In the genomic region with DNA sequence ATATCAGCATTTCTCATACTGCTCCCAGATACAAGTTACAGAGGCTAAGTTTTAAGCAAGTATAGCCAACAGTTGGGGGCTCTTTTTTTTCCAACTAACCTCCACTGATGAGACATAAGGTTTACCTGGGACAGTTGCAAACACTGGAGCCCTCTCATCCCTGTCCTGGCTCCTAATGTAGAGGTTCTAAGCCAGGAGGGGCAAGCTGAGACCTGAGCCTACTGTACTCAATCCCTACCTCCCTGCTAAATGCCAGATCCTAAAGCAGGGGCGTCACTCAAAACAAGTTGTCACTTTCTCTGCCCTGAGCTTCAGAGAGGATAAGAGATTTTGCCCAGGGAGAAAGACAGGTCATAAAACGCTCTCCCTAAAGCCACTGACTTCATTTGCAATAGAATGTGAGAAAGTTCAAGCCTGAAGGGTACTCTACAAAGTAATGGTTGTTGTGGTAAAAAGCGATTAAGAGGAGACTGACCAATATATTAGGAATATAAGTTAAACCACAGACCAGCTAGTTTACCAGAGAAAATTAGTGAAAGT, we compare ENCODE assay signal across 17 cellular contexts.
DNase-seq lines count a peak whose midpoint lies in the region; ATAC-seq, FAIRE-seq and TF ChIP-seq lines count a peak whose summit lies in the region.
"Had no signal": no experiment of that assay in that cellular context is flagged by ENCODE, and none has a peak within 500 bp of the region (broad histone marks: within the 10 kb centered on the region; RNA-seq: fewer than 3 reads in every experiment).

No MANE protein-coding gene starts in this region.

- no peak overlapping the region for H4K91ac ChIP-seq in H1 (replicated peaks; ENCODE audit: insufficient read length, low read length)
- no peak overlapping the region for H4K91ac ChIP-seq in neuronal stem cell (ENCODE audit: low read depth, low read length, poor library complexity)

- H3K4ac ChIP-seq in H1 (replicated peaks; ENCODE audit: insufficient read length, low read depth, low read length) (no peak overlapping the region), neuronal stem cell (ENCODE audit: low read length) (no peak overlapping the region)

- H2BK15ac ChIP-seq in H1 (ENCODE audit: low read length) (no peak overlapping the region), neuronal stem cell (ENCODE audit: low read length) (no peak overlapping the region)

- H3K79me2 ChIP-seq in GM23338 (replicated peaks; ENCODE audit: insufficient read depth), result no peaks in the 10 kb centered on the region
- no peaks in the 10 kb centered on the region for H3K79me2 ChIP-seq in H1 (ENCODE audit: control insufficient read depth in 1 of 2, insufficient read depth in 2 of 2, low read length in 2 of 2)

- H2AK5ac ChIP-seq in H1 (ENCODE audit: low read depth, low read length), result no peak overlapping the region
- H2AK5ac ChIP-seq in neuronal stem cell (ENCODE audit: low read depth, low read length), result no peak overlapping the region

- H2BK12ac ChIP-seq in H1 (ENCODE audit: low read depth, low read length) (no peak overlapping the region), neuronal stem cell (ENCODE audit: low read length) (no peak overlapping the region)

- H3K18ac ChIP-seq in H1 (ENCODE audit: extremely low read depth, low read length) (no peak overlapping the region), neuronal stem cell (ENCODE audit: low read length) (peak overlapping the region; percentile 44)

- H2AFZ ChIP-seq in GM23338 (peak overlapping the region; percentile 24; the same call in 1 of the 2 replicates), H1 (ENCODE audit: low read length) (peak overlapping the region; percentile 74), neuronal stem cell (ENCODE audit: low read length) (no peak overlapping the region)

- TF ChIP-seq POLR2A in H1 (IDR thresholded peaks at IDR 0.05; ENCODE audit: control extremely low read depth in 1 of 2, low read depth in 2 of 2, low read length in 2 of 2), result no peak

- TF ChIP-seq EP300 in H1 (IDR thresholded peaks at IDR 0.05; ENCODE audit: borderline replicate concordance in 1 of 2, low read depth in 2 of 2, low read length in 2 of 2), result no peak

- TF ChIP-seq CTCF in GM23338 (conservative IDR thresholded peaks at IDR 0.05; ENCODE audit: low read depth in 2 of 2) (no peak), H1 (IDR thresholded peaks at IDR 0.05; ENCODE audit: control extremely low read depth in 1 of 3, insufficient read depth in 1 of 3, low read depth in 1 of 3, low read length in 3 of 3) (no peak)

- H4K20me1 ChIP-seq in GM23338 (replicated peaks; ENCODE audit: insufficient read depth), result no peaks in the 10 kb centered on the region
- no peaks in the 10 kb centered on the region for H4K20me1 ChIP-seq in H1 (replicated peaks in 1 of 2; ENCODE audit: control insufficient read depth in 1 of 2, insufficient read depth in 2 of 2, low read length in 2 of 2)

- H2BK120ac ChIP-seq in H1 (replicated peaks; ENCODE audit: low read depth, low read length) (no peak overlapping the region), neuronal stem cell (ENCODE audit: low read depth, low read length) (no peak overlapping the region)

- CTCF ChIA-PET in H1 (lab: Charles Lee; ENCODE audit: partially characterized antibody), result interaction anchor here (0.9 to 1.2 kb wide), 2 partner anchors 8 to 124 kb away, joined by 3 read pairs; no protein-coding TSS in a partner anchor

- no peak for TF ChIP-seq RAD21 in H1 (IDR thresholded peaks at IDR 0.05 in 1 of 2, conservative IDR thresholded peaks at IDR 0.05 in 1 of 2; ENCODE audit: low read depth in 2 of 2, low read length in 2 of 2)

- H3K4me3 ChIP-seq in GM23338 (no peak overlapping the region), H1 (ENCODE audit: extremely low read depth in 1 of 4, insufficient read depth in 2 of 4, low read depth in 3 of 4, low read length in 4 of 4) (no peak overlapping the region), iPS-15b (ENCODE audit: low read depth, low read length) (no peak overlapping the region), neuronal stem cell (ENCODE audit: low read length in 2 of 2) (no peak overlapping the region)
- H3K4me3 ChIP-seq: GM12878 had no signal

- no peak overlapping the region for H3K23ac ChIP-seq in H1 (ENCODE audit: insufficient read length)
- H3K23ac ChIP-seq in neuronal stem cell (ENCODE audit: low read depth, low read length, poor library complexity), result no peak overlapping the region

- H3K9ac ChIP-seq in H1 (replicated peaks in 1 of 4; ENCODE audit: extremely low read depth in 1 of 4, low read depth in 3 of 4, low read length in 3 of 4) (no peak overlapping the region), iPS-15b (ENCODE audit: low read depth, low read length) (peak overlapping the region; percentile 27), neuronal stem cell (ENCODE audit: low read depth, low read length, poor library complexity) (no peak overlapping the region)

- no peak overlapping the region for H2BK20ac ChIP-seq in H1 (ENCODE audit: low read length)

- H3K56ac ChIP-seq in H1 (replicated peaks; ENCODE audit: insufficient read length, low read depth, low read length), result no peak overlapping the region

- H2BK5ac ChIP-seq in H1 (ENCODE audit: low read depth, low read length) (no peak overlapping the region), neuronal stem cell (ENCODE audit: low read length) (no peak overlapping the region)

- FAIRE-seq in H1 (lab: Jason Lieb, UNC), result no peak
- FAIRE-seq: GM12878 had no signal

- DNase-seq in GM23338 (ENCODE audit: low spot score) (peak; percentile 4), H1 (ENCODE audit: low read depth in 1 of 2, low spot score in 2 of 2) (no peak), neuronal stem cell (ENCODE audit: low spot score) (no peak), RPMI8226 (no peak)
- DNase-seq: C1 segment of cervical spinal cord; Calu3; CD4-positive, alpha-beta memory T cell; COR-L47; DND-41; GDM1; GOT3; H9 had no signal

- H3K36me3 ChIP-seq in GM23338 (ENCODE audit: insufficient read depth), result no peaks in the 10 kb centered on the region
- H3K36me3 ChIP-seq in H1 (ENCODE audit: control insufficient read depth in 2 of 4, insufficient read depth in 4 of 4, low read length in 3 of 4), result no peaks in the 10 kb centered on the region
- no peaks in the 10 kb centered on the region for H3K36me3 ChIP-seq in iPS-15b (ENCODE audit: control insufficient read depth, insufficient read depth, low read length)
- H3K36me3 ChIP-seq in neuronal stem cell (replicated peaks in 1 of 2; ENCODE audit: control insufficient read depth in 2 of 2, insufficient read depth in 2 of 2, low read length in 2 of 2), result no peaks in the 10 kb centered on the region

- no peak overlapping the region for H4K8ac ChIP-seq in H1 (ENCODE audit: extremely low read depth, insufficient read depth, low read length)
- no peak overlapping the region for H4K8ac ChIP-seq in neuronal stem cell (ENCODE audit: low read depth, low read length)

- H4K5ac ChIP-seq in H1 (ENCODE audit: insufficient read length, low read depth, low read length), result no peak overlapping the region

- H3K4me2 ChIP-seq in GM23338 (peak overlapping the region; percentile 61), H1 (ENCODE audit: insufficient read depth in 1 of 2, low read depth in 2 of 2, low read length in 2 of 2) (peak overlapping the region in 1 of 2 experiments; percentile 26; a peak in 2 of 4 replicates), neuronal stem cell (ENCODE audit: insufficient read depth, low read length, poor library complexity, severe bottlenecking) (no peak overlapping the region)

- no peaks in the 10 kb centered on the region for H3K9me3 Mint-ChIP-seq in GM23338
- no peaks in the 10 kb centered on the region for H3K9me3 Mint-ChIP-seq in stimulated activated memory B cell treated with anti-CD40 and anti-IgM and Interleukin-4, amounts not matched to agents 10 μg/mL and 1 μg/mL and 100 μg/mL, for 72 hours
- H3K9me3 Mint-ChIP-seq: H9 had no signal

- POLR2A ChIA-PET in H1 (lab: Charles Lee; ENCODE audit: partially characterized antibody), result no interaction called here

- no peaks in the 10 kb centered on the region for H3K27me3 ChIP-seq in GM23338 (ENCODE audit: insufficient read depth)
- no peaks in the 10 kb centered on the region for H3K27me3 ChIP-seq in H1 (replicated peaks in 1 of 4; ENCODE audit: control insufficient read depth in 3 of 4, extremely low read depth in 1 of 4, insufficient read depth in 3 of 4, low read length in 3 of 4)
- H3K27me3 ChIP-seq in iPS-15b (ENCODE audit: control insufficient read depth, insufficient read depth, low read length), result no peaks in the 10 kb centered on the region
- H3K27me3 ChIP-seq in neuronal stem cell (ENCODE audit: control insufficient read depth in 3 of 3, insufficient read depth in 3 of 3, low read depth in 1 of 3, low read length in 3 of 3), result no peaks in the 10 kb centered on the region

- 42% methylated on average over 3 of the region's 3 CpGs; no CpG with 5 or more reads in 1 of the 2 experiments for WGBS in H1 (ENCODE audit: extremely low coverage in 1 of 2, insufficient coverage in 1 of 2, insufficient read length in 1 of 2, insufficient replicate concordance in 2 of 2, low coverage in 1 of 2, low lambda C conversion rate in 2 of 2, missing lambda C conversion rate in 1 of 2), 2 experiments
- WGBS in neuronal stem cell (ENCODE audit: extremely low coverage in 2 of 2, insufficient read length in 2 of 2, insufficient replicate concordance in 1 of 2), 2 donors, result no CpG with 5 or more reads among the region's 3 CpGs

- no peak overlapping the region for H3K4me3 Mint-ChIP-seq in GM23338
- H3K4me3 Mint-ChIP-seq in stimulated activated memory B cell treated with anti-CD40 and anti-IgM and Interleukin-4, amounts not matched to agents 10 μg/mL and 1 μg/mL and 100 μg/mL, for 72 hours, result no peak overlapping the region
- H3K4me3 Mint-ChIP-seq: CD4-positive, alpha-beta memory T cell; H9 had no signal

- H3K27me3 Mint-ChIP-seq in GM23338 (ENCODE audit: insufficient read depth, low read depth, poor library complexity), result no peaks in the 10 kb centered on the region
- no peaks in the 10 kb centered on the region for H3K27me3 Mint-ChIP-seq in stimulated activated memory B cell treated with anti-CD40 and anti-IgM and Interleukin-4, amounts not matched to agents 10 μg/mL and 1 μg/mL and 100 μg/mL, for 72 hours

- peaks cover 17% of the 10 kb centered on the region for H3K4me1 Mint-ChIP-seq in GM23338
- H3K4me1 Mint-ChIP-seq in stimulated activated memory B cell treated with anti-CD40 and anti-IgM and Interleukin-4, amounts not matched to agents 10 μg/mL and 1 μg/mL and 100 μg/mL, for 72 hours, result no peaks in the 10 kb centered on the region
- H3K4me1 Mint-ChIP-seq: CD4-positive, alpha-beta memory T cell had no signal

- H3K4me1 ChIP-seq in GM23338 (ENCODE audit: insufficient read depth), result peaks cover 15% of the 10 kb centered on the region
- peaks cover 0 to 6% (median 0%) of the 10 kb centered on the region in 4 experiments; a peak in 2 of 7 replicates for H3K4me1 ChIP-seq in H1 (replicated peaks in 1 of 4; ENCODE audit: control insufficient read depth in 3 of 4, insufficient read depth in 4 of 4, low read length in 3 of 4)
- H3K4me1 ChIP-seq in iPS-15b (ENCODE audit: control insufficient read depth, insufficient read depth, low read length), result peaks cover 13% of the 10 kb centered on the region
- no peaks in the 10 kb centered on the region for H3K4me1 ChIP-seq in neuronal stem cell (ENCODE audit: control insufficient read depth in 2 of 2, insufficient read depth in 1 of 2, low read depth in 1 of 2, low read length in 2 of 2)

- no peaks in the 10 kb centered on the region for H3K36me3 Mint-ChIP-seq in GM23338 (ENCODE audit: low read depth)
- no peaks in the 10 kb centered on the region for H3K36me3 Mint-ChIP-seq in stimulated activated memory B cell treated with anti-CD40 and anti-IgM and Interleukin-4, amounts not matched to agents 10 μg/mL and 1 μg/mL and 100 μg/mL, for 72 hours
- H3K36me3 Mint-ChIP-seq: CD4-positive, alpha-beta memory T cell had no signal

- no peak overlapping the region; the same call in 1 of the 2 replicates for H3K27ac Mint-ChIP-seq in GM23338
- no peak overlapping the region for H3K27ac Mint-ChIP-seq in stimulated activated memory B cell treated with anti-CD40 and anti-IgM and Interleukin-4, amounts not matched to agents 10 μg/mL and 1 μg/mL and 100 μg/mL, for 72 hours
- H3K27ac Mint-ChIP-seq: CD4-positive, alpha-beta memory T cell had no signal

- H3K9me2 ChIP-seq in GM23338 (ENCODE audit: insufficient read depth), result no peaks in the 10 kb centered on the region

- H3K14ac ChIP-seq in H1 (ENCODE audit: insufficient read length), result no peak overlapping the region
- H3K14ac ChIP-seq in neuronal stem cell (ENCODE audit: low read length), result no peak overlapping the region

- H3K79me1 ChIP-seq in H1 (ENCODE audit: low read depth, low read length) (no peaks in the 10 kb centered on the region), neuronal stem cell (ENCODE audit: low read depth, low read length) (no peaks in the 10 kb centered on the region)

- no peaks in the 10 kb centered on the region for H3F3A ChIP-seq in GM23338 (replicated peaks; ENCODE audit: low read depth)

- H3K9me3 ChIP-seq in H1 (ENCODE audit: insufficient read depth in 2 of 2, low read depth in 1 of 2, low read length in 1 of 2) (no peaks in the 10 kb centered on the region), iPS-15b (ENCODE audit: control insufficient read depth, insufficient read depth, low read length) (no peaks in the 10 kb centered on the region), neuronal stem cell (replicated peaks in 1 of 2; ENCODE audit: control insufficient read depth in 2 of 2, insufficient read depth in 1 of 2, low read depth in 1 of 2, low read length in 2 of 2) (no peaks in the 10 kb centered on the region)

- H3K27ac ChIP-seq in GM23338 (ENCODE audit: low read depth) (no peak overlapping the region; the same call in 1 of the 2 replicates), H1 (ENCODE audit: low read depth, low read length) (no peak overlapping the region), neuronal stem cell (replicated peaks; ENCODE audit: low read length) (no peak overlapping the region)

- no peaks in the 10 kb centered on the region for H3K23me2 ChIP-seq in H1 (ENCODE audit: low read depth, low read length)

- ATAC-seq in GM23338, result peak; percentile 71
- no peak for ATAC-seq in GM18867 (IDR thresholded peaks at IDR 0.05; ENCODE audit: unreplicated experiment)
- no peak for ATAC-seq in stimulated activated memory B cell treated with anti-CD40 and anti-IgM and Interleukin-4, amounts not matched to agents 10 μg/mL and 1 μg/mL and 100 μg/mL, for 72 hours
- ATAC-seq: GM12878, HCT116 had no signal
